In genomic region chr19:9834726-9835506, GRCh38 we compare ENCODE assay signal across 8 cellular contexts. TPM values are rescaled to one million over a fixed set of nuclear protein-coding genes. Genes with fewer than 3 reads are reported as not detected.
DNase-seq lines count a peak whose midpoint lies in the region; ATAC-seq and TF ChIP-seq lines count a peak whose summit lies in the region.

Gene PIN1 (plus strand): TSS chr19:9835318. CDS start chr19:9835345, 27 bp downstream.

- no peaks in the 10 kb centered on the region for H3K27me3 Mint-ChIP-seq in activated T-cell treated with anti-CD3 and anti-CD28 coated beads, Interleukin-2, amount 50 U/mL, for 4 hours (ENCODE audit: low read depth)

- H3K27me3 ChIP-seq in KMS-11 (ENCODE audit: insufficient read depth, low read depth): no peaks in the 10 kb centered on the region
- no peaks in the 10 kb centered on the region for H3K27me3 ChIP-seq in Panc1 (ENCODE audit: control insufficient read depth, insufficient read depth, low read length)
- no peaks in the 10 kb centered on the region for H3K27me3 ChIP-seq in esophagus (ENCODE audit: control insufficient read depth in 1 of 2, insufficient read depth in 2 of 2, low read length in 2 of 2)
- no peaks in the 10 kb centered on the region for H3K27me3 ChIP-seq in muscle layer of colon (ENCODE audit: control insufficient read depth in 1 of 2, insufficient read depth in 2 of 2, low read length in 2 of 2)

- H3K4me1 Mint-ChIP-seq in activated T-cell treated with anti-CD3 and anti-CD28 coated beads, Interleukin-2, amount 50 U/mL, for 4 hours (ENCODE audit: low read depth): peaks cover 15% of the 10 kb centered on the region

- 0 to 1% methylated on average over 72 to 73 of the region's 73 CpGs for WGBS in esophagus, 2 donors

- H3K9me3 ChIP-seq in Panc1 (ENCODE audit: control insufficient read depth, insufficient read depth, low read depth, low read length): no peaks in the 10 kb centered on the region
- no peaks in the 10 kb centered on the region for H3K9me3 ChIP-seq in esophagus (ENCODE audit: control insufficient read depth in 2 of 2, insufficient read depth in 1 of 2, low read depth in 1 of 2, low read length in 1 of 2)
- H3K9me3 ChIP-seq in muscle layer of colon (ENCODE audit: low read length): no peaks in the 10 kb centered on the region

- CTCF ChIA-PET in Panc1 (lab: Charles Lee): interaction anchor here (0.6 kb wide), 1 partner anchor 271 kb away, joined by 3 read pairs; the partner anchor contains the start of gene PPAN

- peak within 1 kb of the TSS; percentile 69 for H2AFZ ChIP-seq in KMS-11 (ENCODE audit: low read depth)

- H3K79me2 ChIP-seq in KMS-11 (ENCODE audit: insufficient read depth, low read depth): peaks cover 46% of the 10 kb centered on the region

- POLR2A ChIA-PET in Panc1 (lab: Charles Lee): no interaction called here

- ATAC-seq in GM21723 (IDR thresholded peaks at IDR 0.05; ENCODE audit: unreplicated experiment): peak; percentile 92
- peak; percentile 99 for ATAC-seq in Panc1
- ATAC-seq in activated T-cell treated with anti-CD3 and anti-CD28 coated beads, Interleukin-2, amount 50 U/mL, for 4 hours: peak; percentile 98

- intact Hi-C loops in Panc1 (cut with micrococcal nuclease; ENCODE audit: unreplicated experiment): no loop called here

- no peaks in the 10 kb centered on the region for H4K20me1 ChIP-seq in KMS-11 (ENCODE audit: insufficient read depth)

- H3K27ac ChIP-seq in KMS-11: no peak within 1 kb of the TSS; the same call in 1 of the 2 replicates
- peak within 1 kb of the TSS; percentile 70 for H3K27ac ChIP-seq in Panc1 (ENCODE audit: low read length)
- H3K27ac ChIP-seq in esophagus (ENCODE audit: low read depth in 2 of 2, low read length in 1 of 2): peak within 1 kb of the TSS; percentile 65 to 71
- H3K27ac ChIP-seq in muscle layer of colon (ENCODE audit: low read depth, low read length): peak within 1 kb of the TSS; percentile 76

- DNase-seq in DMS79 treated with DMSO at 0.1 percent for 48 hours (lab: John Stamatoyannopoulos, UW): peak; percentile 98
- DNase-seq in Panc1 (ENCODE audit: low read depth, low spot score): peak; percentile 85
- peak; percentile 99 for DNase-seq in activated T-cell treated with anti-CD3 and anti-CD28 coated beads, Interleukin-2, amount 50 U/mL, for 4 hours
- peak; percentile 96 for DNase-seq in stimulated activated CD8-positive, alpha-beta memory T cell treated with anti-CD3 and anti-CD28 coated beads, Interleukin-7, amount 100 ng/mL, for 24 hours (ENCODE audit: low read depth)

- H3K4me1 ChIP-seq in KMS-11 (ENCODE audit: low read depth, poor library complexity, severe bottlenecking) (peaks cover 6% of the 10 kb centered on the region), Panc1 (ENCODE audit: control insufficient read depth, insufficient read depth, low read length) (0 out of 2 replicates have a peak, but pooled peaks cover 4% of the 10 kb centered on the region), esophagus (ENCODE audit: control insufficient read depth in 2 of 2, insufficient read depth in 2 of 2, low read length in 1 of 2) (peaks cover 0 to 2% of the 10 kb centered on the region in 2 donors), muscle layer of colon (ENCODE audit: insufficient read depth, low read length) (peaks cover 23% of the 10 kb centered on the region)

- no peaks in the 10 kb centered on the region for H3K9me3 Mint-ChIP-seq in activated T-cell treated with anti-CD3 and anti-CD28 coated beads, Interleukin-2, amount 50 U/mL, for 4 hours

- in situ Hi-C loops in Panc1 (cut with HindIII; ENCODE audit: low pct_unique_long_range_greater_than_20kb, low sequenced_read_pairs): no loop called here

- H3K4me3 ChIP-seq in KMS-11 (IDR thresholded peaks at IDR 0.05; ENCODE audit: insufficient read depth, low read depth, low read length) (no peak within 1 kb of the TSS), Panc1 (ENCODE audit: low read depth in 2 of 2, low read length in 2 of 2) (peak within 1 kb of the TSS; percentile 73 to 74), esophagus (ENCODE audit: low read depth in 1 of 2, low read length in 2 of 2) (peak within 1 kb of the TSS; percentile 77 to 79), muscle layer of colon (ENCODE audit: low read depth in 1 of 2, low read length in 2 of 2) (peak within 1 kb of the TSS; percentile 73 to 85)

- H3K4me3 Mint-ChIP-seq in activated T-cell treated with anti-CD3 and anti-CD28 coated beads, Interleukin-2, amount 50 U/mL, for 4 hours: peak within 1 kb of the TSS; percentile 90

- BruUV-seq in Panc1 (replicated peaks; lab: Mats Ljungman, UMichigan): no TSS peak

- H3K36me3 Mint-ChIP-seq in activated T-cell treated with anti-CD3 and anti-CD28 coated beads, Interleukin-2, amount 50 U/mL, for 4 hours (ENCODE audit: insufficient read depth): peaks cover 5% of the 10 kb centered on the region

- H3K9ac ChIP-seq in KMS-11: peak within 1 kb of the TSS; percentile 44; the same call in 1 of the 2 replicates
- H3K9ac ChIP-seq in muscle layer of colon (ENCODE audit: low read length): peak within 1 kb of the TSS; percentile 44

- peak within 1 kb of the TSS; percentile 74 for H3K4me2 ChIP-seq in KMS-11

- TF ChIP-seq CTCF in KMS-11 (conservative IDR thresholded peaks at IDR 0.05; ENCODE audit: low read depth, low read length) (peak; percentile 33; the same call in 1 of the 2 replicates), Panc1 (IDR thresholded peaks at IDR 0.05) (no peak; the same call in 1 of the 2 replicates)

- peaks cover 3% of the 10 kb centered on the region; the same call in 1 of the 2 replicates for H3K36me3 ChIP-seq in KMS-11 (ENCODE audit: insufficient read depth)
- peaks cover 8% of the 10 kb centered on the region for H3K36me3 ChIP-seq in Panc1 (ENCODE audit: control insufficient read depth, insufficient read depth, low read length)
- peaks cover 3 to 9% of the 10 kb centered on the region in 2 donors for H3K36me3 ChIP-seq in esophagus (ENCODE audit: control insufficient read depth in 2 of 2, insufficient read depth in 2 of 2, low read length in 1 of 2)
- peaks cover 18% of the 10 kb centered on the region for H3K36me3 ChIP-seq in muscle layer of colon (ENCODE audit: insufficient read depth, low read length)

RNA-seq across cellular contexts. Expression of gene PIN1, which starts in this region (rescaled TPM):
- 102 TPM for total RNA-seq in Panc1 (2021; ENCODE audit: unreplicated experiment)
- 114 TPM for polyA plus RNA-seq in Panc1 (2012; ENCODE audit: insufficient read length)
- total RNA-seq in activated T-cell treated with anti-CD3 and anti-CD28 coated beads, Interleukin-2, amount 50 U/mL, for 4 hours: 10 to 100 TPM; 95.8 to 99.4 (median 97.9) TPM
- 10 to 100 TPM; 35.0 to 81.7 TPM for polyA plus RNA-seq in esophagus
